In the genomic region with DNA sequence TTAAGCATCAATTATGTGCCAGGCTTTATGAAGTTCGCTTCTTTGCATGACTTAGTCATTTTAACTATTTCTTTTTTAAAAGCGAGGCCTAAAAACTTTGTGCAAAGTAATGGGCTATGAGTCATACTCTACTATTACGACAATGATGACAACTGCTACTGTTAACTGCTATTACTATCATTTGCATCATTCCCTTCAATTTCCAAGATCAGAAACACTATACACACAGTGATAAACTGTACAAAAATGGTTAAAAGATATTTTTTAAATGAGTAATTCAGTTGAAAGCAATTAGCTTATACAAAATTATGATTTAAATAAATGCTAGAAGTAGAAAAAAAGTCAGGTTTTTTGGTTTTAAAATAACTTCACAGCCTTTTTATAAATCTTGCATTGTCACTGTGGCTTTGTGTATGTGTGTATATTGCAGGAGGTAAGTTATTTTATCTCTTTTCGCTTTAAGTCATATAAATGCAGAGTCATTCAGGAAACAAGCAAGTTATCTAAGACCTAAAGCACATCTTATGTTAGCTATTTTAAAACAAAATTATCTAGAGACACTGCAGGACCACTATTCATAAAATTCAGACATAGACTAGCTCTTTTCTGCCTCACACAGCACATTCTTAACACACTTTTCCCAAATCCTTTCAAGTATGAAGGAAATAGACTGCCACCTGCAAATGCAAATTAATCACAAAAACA, we compare ENCODE assay signal across 12 cellular contexts. TPM values are rescaled to one million over a fixed set of nuclear protein-coding genes. Genes with fewer than 3 reads are reported as not detected.
DNase-seq lines count a peak whose midpoint lies in the region; ATAC-seq, FAIRE-seq and TF ChIP-seq lines count a peak whose summit lies in the region.
"Had no signal": no experiment of that assay in that cellular context is flagged by ENCODE, and none has a peak within 500 bp of the region (broad histone marks: within the 10 kb centered on the region; RNA-seq: fewer than 3 reads in every experiment).

No MANE protein-coding gene starts in this region.

- ATAC-seq in esophagus mucosa (peak; percentile 81), GM18868 (IDR thresholded peaks at IDR 0.05; ENCODE audit: unreplicated experiment) (no peak), GM21825 (IDR thresholded peaks at IDR 0.05; ENCODE audit: unreplicated experiment) (no peak)

- BruUV-seq in MCF 10A (replicated peaks; lab: Mats Ljungman, UMichigan): TSS peak; percentile 96

- H3K9me3 Mint-ChIP-seq in MCF 10A (ENCODE audit: unreplicated experiment): no peaks in the 10 kb centered on the region
- no peaks in the 10 kb centered on the region for H3K9me3 Mint-ChIP-seq in activated naive CD4-positive, alpha-beta T cell treated with anti-CD3 and anti-CD28 coated beads for 36 hours

- H3K4me3 Mint-ChIP-seq in MCF 10A (ENCODE audit: unreplicated experiment): no peak overlapping the region
- no peak overlapping the region for H3K4me3 Mint-ChIP-seq in activated naive CD4-positive, alpha-beta T cell treated with anti-CD3 and anti-CD28 coated beads for 36 hours
- H3K4me3 Mint-ChIP-seq: B cell had no signal

- DNase-seq in MCF 10A (ENCODE audit: unreplicated experiment) (peak; percentile 70), breast epithelium (ENCODE audit: low spot score in 2 of 2) (no peak), RCC 7860 (ENCODE audit: low spot score) (peak; percentile 76), colonic mucosa (no peak)
- no peak for DNase-seq in activated naive CD4-positive, alpha-beta T cell treated with anti-CD3 and anti-CD28 coated beads for 36 hours
- DNase-seq: NCI-H2029 treated with DMSO at 0.1 percent for 48 hours, nucleus accumbens had no signal

- H3K4me1 ChIP-seq in breast epithelium: no peaks in the 10 kb centered on the region
- no peaks in the 10 kb centered on the region for H3K4me1 ChIP-seq in colonic mucosa

- H3K36me3 Mint-ChIP-seq in MCF 10A (ENCODE audit: insufficient read depth, unreplicated experiment): no peaks in the 10 kb centered on the region
- H3K36me3 Mint-ChIP-seq in activated naive CD4-positive, alpha-beta T cell treated with anti-CD3 and anti-CD28 coated beads for 36 hours (ENCODE audit: low read depth): no peaks in the 10 kb centered on the region

- TF ChIP-seq POLR2A in breast epithelium (IDR thresholded peaks at IDR 0.05): no peak

- H3K4me3 ChIP-seq in breast epithelium: no peak overlapping the region
- H3K4me3 ChIP-seq in colonic mucosa: no peak overlapping the region

- H3K9ac ChIP-seq in colonic mucosa (ENCODE audit: low read depth in 2 of 2, low read length in 2 of 2): no peak overlapping the region

- H3K36me3 ChIP-seq in breast epithelium: no peaks in the 10 kb centered on the region
- H3K36me3 ChIP-seq in colonic mucosa: no peaks in the 10 kb centered on the region

- H3K27me3 ChIP-seq in breast epithelium (no peaks in the 10 kb centered on the region), colonic mucosa (no peaks in the 10 kb centered on the region)

- peaks cover 19% of the 10 kb centered on the region for H3K4me1 Mint-ChIP-seq in MCF 10A (ENCODE audit: insufficient read depth, unreplicated experiment)
- H3K4me1 Mint-ChIP-seq in activated naive CD4-positive, alpha-beta T cell treated with anti-CD3 and anti-CD28 coated beads for 36 hours (ENCODE audit: low read depth): no peaks in the 10 kb centered on the region
- H3K4me1 Mint-ChIP-seq: B cell had no signal

- CTCF ChIA-PET in MCF 10A (lab: Yijun Ruan, JAX): interaction anchor here (1.0 to 1.8 kb wide), 2 partner anchors 19 to 32 kb away, joined by 3 to 7 read pairs; a partner anchor contains a TSS
- CTCF ChIA-PET in activated naive CD4-positive, alpha-beta T cell treated with anti-CD3 and anti-CD28 coated beads for 36 hours (lab: Charles Lee): no interaction called here

- POLR2A ChIA-PET in MCF 10A (lab: Yijun Ruan, JAX): interaction anchor here (0.6 to 3.6 kb wide), 8 partner anchors 13 to 171 kb away, joined by 3 to 23 read pairs (median 6); a partner anchor contains a TSS

- no peak for FAIRE-seq in RCC 7860 (lab: Jason Lieb, UNC)

- H3K27ac Mint-ChIP-seq in MCF 10A (ENCODE audit: low read depth, unreplicated experiment): peak overlapping the region; percentile 53
- no peak overlapping the region for H3K27ac Mint-ChIP-seq in activated naive CD4-positive, alpha-beta T cell treated with anti-CD3 and anti-CD28 coated beads for 36 hours
- H3K27ac Mint-ChIP-seq: B cell had no signal

- H3K27me3 Mint-ChIP-seq in MCF 10A (ENCODE audit: insufficient read depth, unreplicated experiment): no peaks in the 10 kb centered on the region
- H3K27me3 Mint-ChIP-seq in activated naive CD4-positive, alpha-beta T cell treated with anti-CD3 and anti-CD28 coated beads for 36 hours (ENCODE audit: low read depth): peaks cover 12% of the 10 kb centered on the region

- intact Hi-C loops in MCF 10A (cut with micrococcal nuclease): loop anchor here (2.0 to 5.0 kb wide), 4 partner anchors 18 to 100 kb away; a partner anchor contains a TSS
- intact Hi-C loops in breast epithelium (cut with DNase I; ENCODE audit: low total_unique reads): no loop called here
- intact Hi-C loops in activated naive CD4-positive, alpha-beta T cell treated with anti-CD3 and anti-CD28 coated beads for 36 hours (cut with micrococcal nuclease): no loop called here
- intact Hi-C loops in colonic mucosa (cut with DNase I): no loop called here

- H3K27ac ChIP-seq in breast epithelium (no peak overlapping the region), colonic mucosa (no peak overlapping the region)

- no peaks in the 10 kb centered on the region for H3K9me3 ChIP-seq in breast epithelium
- no peaks in the 10 kb centered on the region for H3K9me3 ChIP-seq in colonic mucosa

- TF ChIP-seq CTCF in MCF 10A (IDR thresholded peaks at IDR 0.05; ENCODE audit: unreplicated experiment) (no peak), breast epithelium (IDR thresholded peaks at IDR 0.05) (no peak), colonic mucosa (IDR thresholded peaks at IDR 0.05) (no peak)

RNA-seq across cellular contexts. Expression of a gene that starts 18.5 kb away (rescaled TPM):
- total RNA-seq in MCF 10A (2022): 9.2 and 9.8 TPM in 2 replicates
- 1 to 10 TPM in 2 of 3 donors, under 1 TPM in 1; 0.64 to 5.6 (median 1.3) TPM for total RNA-seq in breast epithelium
- total RNA-seq in esophagus mucosa: 0.28 TPM
- total RNA-seq in activated naive CD4-positive, alpha-beta T cell treated with anti-CD3 and anti-CD28 coated beads for 36 hours: not detected
- 10 to 100 TPM; 17.5 to 20.2 TPM for total RNA-seq in colonic mucosa
- total RNA-seq: B cell, urinary bladder had no signal

RNA-seq across cellular contexts. Expression of a gene that starts 42.0 kb away (rescaled TPM):
- 62.3 and 76.2 TPM in 2 replicates for total RNA-seq in MCF 10A (2022)
- total RNA-seq in breast epithelium: 10 to 100 TPM; 12.2 to 51.8 (median 16.1) TPM
- total RNA-seq in esophagus mucosa: 0.60 TPM
- total RNA-seq in activated naive CD4-positive, alpha-beta T cell treated with anti-CD3 and anti-CD28 coated beads for 36 hours: not detected
- total RNA-seq in colonic mucosa: 1 to 10 TPM; 7.5 TPM
- total RNA-seq: B cell had no signal

RNA-seq across cellular contexts. Expression of a gene that starts 58.5 kb away (rescaled TPM):
- 0.51 and 0.54 TPM in 2 replicates for total RNA-seq in MCF 10A (2022)
- total RNA-seq in breast epithelium: under 1 TPM in 1 of 3 donors, not detected in 2; 0.15 TPM
- total RNA-seq in esophagus mucosa: 0.12 TPM
- total RNA-seq in activated naive CD4-positive, alpha-beta T cell treated with anti-CD3 and anti-CD28 coated beads for 36 hours: not detected
- 1 to 10 TPM in 1 of 2 donors, under 1 TPM in 1; 0.13 to 1.0 TPM for total RNA-seq in colonic mucosa
- total RNA-seq: B cell had no signal

Comparison
In these comparisons a context has a peak if more than half of its experiments do, and no peak if none do; other contexts are left out.
1. DNase-seq: peak in MCF 10A (single experiment) and RCC 7860 (single experiment); none in breast epithelium (0 of 2), activated naive CD4-positive, alpha-beta T cell treated with anti-CD3 and anti-CD28 coated beads for 36 hours (single experiment) and colonic mucosa (single experiment).